25 cellular contexts compared by ENCODE assay signal in the genomic region with DNA sequence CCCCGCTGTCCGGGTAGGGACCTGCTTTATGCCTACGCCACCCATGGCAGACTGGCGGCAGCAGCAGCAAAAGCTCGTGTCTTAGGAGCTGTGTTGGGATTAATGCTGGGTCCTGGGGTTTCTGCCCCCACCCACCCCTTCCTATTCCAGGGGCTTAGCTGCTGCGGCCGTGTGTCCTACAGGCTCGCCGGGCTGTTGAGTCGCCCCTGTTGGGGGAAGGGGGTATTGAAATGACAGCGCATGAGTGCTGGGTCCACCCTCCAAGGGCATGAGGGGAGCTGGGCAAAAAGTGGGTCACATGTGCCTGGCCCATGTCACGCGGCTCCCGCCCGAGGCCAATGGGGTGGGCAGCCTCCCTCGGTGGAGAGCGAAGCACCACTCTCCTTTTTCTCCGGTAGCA.
"Had no signal": no experiment of that assay in that cellular context is flagged by ENCODE, and none has a peak within 500 bp of the region (broad histone marks: within the 10 kb centered on the region; RNA-seq: fewer than 3 reads in every experiment).

No MANE protein-coding gene starts in this region.

- H3K36me3 ChIP-seq: adrenal gland, colonic mucosa, esophagus muscularis mucosa, heart right ventricle, left lung, pancreas, right atrium auricular region, transverse colon had no signal

- H3K4me3 ChIP-seq: adrenal gland, body of pancreas, colonic mucosa, esophagus muscularis mucosa, heart right ventricle, left lung, mucosa of descending colon, pancreas, psoas muscle, right atrium auricular region, transverse colon had no signal

- DNase-seq: activated B cell treated with CpG ODN at 0.5 μM for 24 hours; activated CD8-positive, alpha-beta memory T cell treated with anti-CD3 and anti-CD28 coated beads, Interleukin-2, amount 50 U/mL, for 4 hours; activated effector memory CD4-positive, alpha-beta T cell treated with anti-CD3 and anti-CD28 coated beads, Interleukin-2, amount 50 U/mL, for 16 hours; activated naive CD4-positive, alpha-beta T cell treated with anti-CD3 and anti-CD28 coated beads for 36 hours; activated naive CD8-positive, alpha-beta T cell treated with anti-CD3 and anti-CD28 coated beads for 36 hours; activated T-cell treated with anti-CD3 and anti-CD28 coated beads, Interleukin-2, amount 50 U/mL, for 1 hour; body of pancreas; cerebellar nuclear complex; colonic mucosa; foreskin keratinocyte; heart right ventricle; mucosa of descending colon; pancreas; psoas muscle; stimulated activated naive CD4-positive, alpha-beta T cell treated with Interleukin-2 at 50 U/mL for 16 hours; SW 1271; T-helper 17 cell; T1000; transverse colon had no signal

- H3K27me3 ChIP-seq: adrenal gland, body of pancreas, colonic mucosa, foreskin keratinocyte, neutrophil, pancreas, right atrium auricular region, transverse colon had no signal

- H3K27ac ChIP-seq: adrenal gland, body of pancreas, colonic mucosa, esophagus muscularis mucosa, foreskin keratinocyte, heart right ventricle, left lung, neutrophil, pancreas, psoas muscle, right atrium auricular region, transverse colon had no signal

- ATAC-seq: body of pancreas; foreskin keratinocyte; heart right ventricle; left lung; mucosa of descending colon; natural killer cell treated with Interleukin-12 subunit alpha and Interleukin-12 subunit beta and Interleukin-15 and Interleukin-18, amount 100 ng/mL, for 72 hours; pancreas; psoas muscle; T-helper 17 cell had no signal

- H3K9me3 ChIP-seq: adrenal gland, body of pancreas, colonic mucosa, esophagus muscularis mucosa, heart right ventricle, left lung, mucosa of descending colon, neutrophil, pancreas, psoas muscle, right atrium auricular region, transverse colon had no signal

- H3K4me1 ChIP-seq: adrenal gland, body of pancreas, colonic mucosa, esophagus muscularis mucosa, heart right ventricle, left lung, pancreas, psoas muscle, right atrium auricular region, transverse colon had no signal
